Comparison of ENCODE assay signal across 7 cellular contexts in genomic region chr2:58113563-58113962, GRCh38.
DNase-seq lines count a peak whose midpoint lies in the region; ATAC-seq, FAIRE-seq and TF ChIP-seq lines count a peak whose summit lies in the region.
"Not testable (repeated sequence)": the region's sequence is repeated elsewhere in the genome, so short reads cannot be mapped to it uniquely, and the experiment has no call there.

No MANE protein-coding gene starts in this region.

- TF ChIP-seq POLR2A in A549 (IDR thresholded peaks at IDR 0.05; ENCODE audit: low read length): not testable (repeated sequence)

- H3F3A ChIP-seq in PC-9 (ENCODE audit: insufficient read depth, low read depth): not testable (repeated sequence)

- H4K91ac ChIP-seq in H9 (ENCODE audit: insufficient read length, low read depth, low read length): not testable (repeated sequence)

- not testable (repeated sequence) for H4K8ac ChIP-seq in H9 (replicated peaks; ENCODE audit: insufficient read length, low read depth, low read length)

- not testable (repeated sequence) for H3K27me3 ChIP-seq in H9 (ENCODE audit: insufficient read depth, low read length); PC-9 (ENCODE audit: insufficient read depth, low read depth); astrocyte (ENCODE audit: insufficient read depth, low read length); endodermal cell (ENCODE audit: control insufficient read depth, insufficient read depth, low read length, poor library complexity, severe bottlenecking); foreskin keratinocyte

- not testable (repeated sequence) for H4K5ac ChIP-seq in H9 (ENCODE audit: insufficient read length, low read depth, low read length)

- H3K4me1 Mint-ChIP-seq in H9 (peaks cover 11 to 20% of the 10 kb centered on the region in 2 experiments), astrocyte (ENCODE audit: low read depth, unreplicated experiment) (peaks cover 18% of the 10 kb centered on the region), endodermal cell (peaks cover 23% of the 10 kb centered on the region)
- not testable (repeated sequence) for H3K4me1 Mint-ChIP-seq in nephron progenitor cell

- intact Hi-C loops in PC-9 (cut with micrococcal nuclease; ENCODE audit: unreplicated experiment): loop anchor here (1.0 kb wide), 1 partner anchor 71 kb away; no protein-coding TSS in a partner anchor

- peak overlapping the region; percentile 35 for H3K4me3 ChIP-seq in A549
- 0 out of 2 replicates have a peak overlapping the region, but pooled peaks have one; percentile 6 for H3K4me3 ChIP-seq in PC-9
- not testable (repeated sequence) for H3K4me3 ChIP-seq in astrocyte (ENCODE audit: insufficient read depth, low read depth, low read length); endodermal cell (ENCODE audit: low read length)

- FAIRE-seq in A549 (lab: Jason Lieb, UNC); astrocyte (lab: Jason Lieb, UNC): not testable (repeated sequence)

- TF ChIP-seq RAD21 in A549 (conservative IDR thresholded peaks at IDR 0.05 in 1 of 2, IDR thresholded peaks at IDR 0.05 in 1 of 2): not testable (repeated sequence)

- H3K18ac ChIP-seq in H9 (ENCODE audit: insufficient read length, low read depth, low read length): not testable (repeated sequence)

- H3K23ac ChIP-seq in H9 (ENCODE audit: insufficient read length, low read depth, low read length): not testable (repeated sequence)

- H4K20me1 ChIP-seq in H9 (ENCODE audit: control insufficient read depth, insufficient read depth, insufficient read length); PC-9 (ENCODE audit: insufficient read depth); astrocyte (ENCODE audit: insufficient read depth, low read length): not testable (repeated sequence)

- H2AK5ac ChIP-seq in H9 (ENCODE audit: insufficient read length, low read length): not testable (repeated sequence)

- H3K4me2 ChIP-seq in A549: peak overlapping the region; percentile 77
- not testable (repeated sequence) for H3K4me2 ChIP-seq in H9 (ENCODE audit: insufficient read depth, insufficient read length, low read length); PC-9; astrocyte (ENCODE audit: low read length)

- not testable (repeated sequence) for BruUV-seq in PC-9 (replicated peaks; lab: Mats Ljungman, UMichigan)

- H3K36me3 Mint-ChIP-seq in H9 (ENCODE audit: insufficient read depth in 1 of 3, low read depth in 3 of 3) (peaks cover 21 to 37% (median 24%) of the 10 kb centered on the region in 3 experiments), endodermal cell (ENCODE audit: low read depth) (peaks cover 31% of the 10 kb centered on the region), nephron progenitor cell (ENCODE audit: low read depth) (peaks cover 39% of the 10 kb centered on the region)
- H3K36me3 Mint-ChIP-seq in astrocyte (ENCODE audit: low read depth, unreplicated experiment): not testable (repeated sequence)

- H3K79me2 ChIP-seq in H9 (ENCODE audit: insufficient read depth, low read length); astrocyte (ENCODE audit: insufficient read depth, low read length): not testable (repeated sequence)
- H3K79me2 ChIP-seq in PC-9 (ENCODE audit: low read depth): peaks cover 13% of the 10 kb centered on the region; the same call in 1 of the 2 replicates

- not testable (repeated sequence) for H3K4ac ChIP-seq in H9 (ENCODE audit: low read depth, low read length)

- H3K9me3 ChIP-seq in A549; H9 (ENCODE audit: control insufficient read depth, low read depth, low read length); PC-9 (ENCODE audit: insufficient read depth, low read depth); astrocyte (ENCODE audit: insufficient read depth, low read depth, low read length); endodermal cell (ENCODE audit: control insufficient read depth, low read length): not testable (repeated sequence)

- H3K27me3 Mint-ChIP-seq in H9 (ENCODE audit: low read depth); astrocyte (ENCODE audit: low read depth, unreplicated experiment); endodermal cell (ENCODE audit: insufficient read depth); nephron progenitor cell (ENCODE audit: low read depth, poor library complexity): not testable (repeated sequence)

- not testable (repeated sequence) for H3K79me1 ChIP-seq in H9 (ENCODE audit: insufficient read depth, low read depth, low read length, poor library complexity, severe bottlenecking)

- H3K56ac ChIP-seq in H9 (ENCODE audit: insufficient read length, low read depth, low read length): not testable (repeated sequence)

- not testable (repeated sequence) for H2BK20ac ChIP-seq in H9 (ENCODE audit: low read depth, low read length, poor library complexity, severe bottlenecking)

- H3K4me1 ChIP-seq in A549 (peaks cover 53% of the 10 kb centered on the region), PC-9 (replicated peaks; ENCODE audit: insufficient read depth) (peaks cover 31% of the 10 kb centered on the region), foreskin keratinocyte (peaks cover 34% of the 10 kb centered on the region)
- H3K4me1 ChIP-seq in H9 (ENCODE audit: insufficient read depth, low read length); astrocyte (ENCODE audit: insufficient read depth, low read length); endodermal cell (ENCODE audit: control insufficient read depth, insufficient read depth, low read length): not testable (repeated sequence)

- not testable (repeated sequence) for H2BK15ac ChIP-seq in H9 (ENCODE audit: low read depth, low read length)

- peak in 1 of 2 experiments; percentile 10; a peak in 3 of 6 replicates for ATAC-seq in A549
- peak; percentile 5 for ATAC-seq in foreskin keratinocyte

- not testable (repeated sequence) for H2BK12ac ChIP-seq in H9 (ENCODE audit: insufficient read length, low read depth, low read length)

- H2BK5ac ChIP-seq in H9 (ENCODE audit: insufficient read length, low read length): not testable (repeated sequence)

- WGBS in A549 (ENCODE audit: missing lambda C conversion rate): 21% methylated on average over 9 of the region's 9 CpGs
- WGBS in H9 (ENCODE audit: extremely low coverage, insufficient read length, low lambda C conversion rate): no CpG with 5 or more reads among the region's 9 CpGs
- WGBS in endodermal cell (ENCODE audit: insufficient coverage in 1 of 2, insufficient read length in 1 of 2), 2 experiments: 92 to 100% methylated on average over 1 to 7 of the region's 9 CpGs

- not testable (repeated sequence) for H3T11ph ChIP-seq in H9 (ENCODE audit: low read length)

- not testable (repeated sequence) for H3K14ac ChIP-seq in H9 (ENCODE audit: insufficient read depth, low read length)

- not testable (repeated sequence) for H2AFZ ChIP-seq in H9 (ENCODE audit: low read length); PC-9; astrocyte (ENCODE audit: low read depth, low read length)

- H3K9me3 Mint-ChIP-seq in H9: peaks cover 13 to 19% of the 10 kb centered on the region in 2 experiments
- not testable (repeated sequence) for H3K9me3 Mint-ChIP-seq in astrocyte (ENCODE audit: unreplicated experiment)
- peaks cover 25% of the 10 kb centered on the region for H3K9me3 Mint-ChIP-seq in endodermal cell
- peaks cover 10% of the 10 kb centered on the region for H3K9me3 Mint-ChIP-seq in nephron progenitor cell

- H3K4me3 Mint-ChIP-seq in H9; astrocyte (ENCODE audit: unreplicated experiment); endodermal cell; nephron progenitor cell: not testable (repeated sequence)

- not testable (repeated sequence) for TF ChIP-seq EP300 in A549 (IDR thresholded peaks at IDR 0.05)

- H3K27ac Mint-ChIP-seq in H9 (peak overlapping the region in 1 of 3 experiments; percentile 94; a peak in 1 of 7 replicates), astrocyte (ENCODE audit: unreplicated experiment) (peak overlapping the region; percentile 53), nephron progenitor cell (peak overlapping the region; percentile 8)
- H3K27ac Mint-ChIP-seq in endodermal cell: not testable (repeated sequence)

- CTCF ChIA-PET in A549 (lab: Yijun Ruan, JAX); PC-9 (lab: Charles Lee): not testable (repeated sequence)

- H3K27ac ChIP-seq in A549 (peak overlapping the region; percentile 87 to 93), PC-9 (peak overlapping the region; percentile 84), foreskin keratinocyte (peak overlapping the region; percentile 94)
- not testable (repeated sequence) for H3K27ac ChIP-seq in H9 (ENCODE audit: insufficient read length, low read depth, low read length); astrocyte (ENCODE audit: low read depth, low read length); endodermal cell (ENCODE audit: low read depth, low read length)

- H2BK120ac ChIP-seq in H9 (ENCODE audit: low read depth, low read length, poor library complexity, severe bottlenecking): not testable (repeated sequence)

- not testable (repeated sequence) for H3K23me2 ChIP-seq in H9 (ENCODE audit: insufficient read length, low read depth, low read length, poor library complexity, severe bottlenecking)

- peaks cover 19% of the 10 kb centered on the region; the same call in 1 of the 2 replicates for H3K36me3 ChIP-seq in PC-9 (ENCODE audit: low read depth)
- not testable (repeated sequence) for H3K36me3 ChIP-seq in astrocyte (ENCODE audit: insufficient read depth, low read length); endodermal cell (ENCODE audit: control insufficient read depth, insufficient read depth, low read length)

- POLR2A ChIA-PET in A549 (lab: Yijun Ruan, JAX) (interaction anchor here (0.6 to 1.7 kb wide), 2 partner anchors 37 to 67 kb away, joined by 3 to 8 read pairs; partner anchors contain the start of gene VRK2), PC-9 (lab: Charles Lee; ENCODE audit: unreplicated experiment) (interaction anchor here (0.6 kb wide), 1 partner anchor 14 kb away, joined by 3 read pairs; no protein-coding TSS in a partner anchor)

- not testable (repeated sequence) for H3K9ac ChIP-seq in H9 (ENCODE audit: extremely low read depth, insufficient read length, low read length); astrocyte (ENCODE audit: low read length); endodermal cell (ENCODE audit: extremely low read depth, low read length, poor library complexity, severe bottlenecking)

- DNase-seq in A549 (ENCODE audit: low read depth in 1 of 2, low spot score in 1 of 2) (peak in 1 of 2 experiments; percentile 84), H9 (peak; percentile 34), PC-9 (peak; percentile 60 to 81), endodermal cell (peak; percentile 40), foreskin keratinocyte (peak in 1 of 2 donors; percentile 79)
- DNase-seq in astrocyte (ENCODE audit: low read depth); nephron progenitor cell: not testable (repeated sequence)

- H3K9me2 ChIP-seq in PC-9 (ENCODE audit: insufficient read depth): not testable (repeated sequence)

- not testable (repeated sequence) for TF ChIP-seq CTCF in A549 (IDR thresholded peaks at IDR 0.05); H9 (conservative IDR thresholded peaks at IDR 0.05); PC-9 (conservative IDR thresholded peaks at IDR 0.05); astrocyte (IDR thresholded peaks at IDR 0.05; ENCODE audit: insufficient read depth, low read depth, low read length); endodermal cell (conservative IDR thresholded peaks at IDR 0.05); foreskin keratinocyte (conservative IDR thresholded peaks at IDR 0.05); nephron progenitor cell (IDR thresholded peaks at IDR 0.05)
